ENCODE assay signal across 8 cellular contexts in the genomic region with DNA sequence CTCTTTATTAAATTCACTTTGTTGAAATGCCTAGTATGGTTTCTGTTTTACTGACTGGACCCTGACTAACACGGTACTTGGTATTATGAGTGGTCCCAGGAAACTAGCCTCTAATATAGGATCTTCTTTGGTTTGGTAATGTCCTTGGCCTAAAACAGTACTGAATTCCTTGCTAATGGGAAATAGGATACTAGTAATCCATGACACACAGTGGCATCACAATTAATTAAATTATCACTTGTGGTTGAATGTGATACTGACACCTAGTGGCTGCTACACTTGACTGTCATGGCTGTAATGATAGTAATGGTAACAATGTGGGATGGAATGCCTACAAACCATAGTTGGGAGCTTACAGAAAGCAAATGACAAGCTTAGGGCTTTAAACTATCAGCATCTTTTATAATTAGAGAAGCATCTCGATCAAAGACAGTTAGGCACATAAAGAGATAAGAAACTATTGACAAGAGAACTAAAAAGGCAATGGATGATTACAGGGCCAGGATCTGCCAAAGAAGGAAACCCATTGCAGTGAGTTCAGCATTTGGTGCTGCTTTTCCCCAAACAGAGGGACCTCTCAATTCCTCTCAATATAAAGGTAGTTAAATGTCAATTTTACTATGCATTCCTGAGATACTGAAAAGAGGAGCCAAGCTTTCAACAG. TPM values are rescaled to one million over a fixed set of nuclear protein-coding genes. Genes with fewer than 3 reads are reported as not detected.
DNase-seq lines count a peak whose midpoint lies in the region; ATAC-seq, FAIRE-seq and TF ChIP-seq lines count a peak whose summit lies in the region.

No MANE protein-coding gene starts in this region.

- no peaks in the 10 kb centered on the region for H3K27me3 ChIP-seq in body of pancreas
- no peaks in the 10 kb centered on the region for H3K27me3 ChIP-seq in thoracic aorta (replicated peaks; ENCODE audit: insufficient read depth)

- FAIRE-seq in D721Med (lab: Jason Lieb, UNC) (no peak), islet of Langerhans (lab: Jason Lieb, UNC) (peak; percentile 95)

- intact Hi-C loops in body of pancreas (cut with DNase I) = no loop called here
- intact Hi-C loops in lower leg skin (cut with DNase I; ENCODE audit: low total_unique reads) = loop anchor here (10.0 kb wide), 1 partner anchor 121 kb away; no protein-coding TSS in a partner anchor

- TF ChIP-seq POLR2A in body of pancreas (IDR thresholded peaks at IDR 0.05) (no peak), lower leg skin (IDR thresholded peaks at IDR 0.05) (no peak)

- ATAC-seq in GM21529 (IDR thresholded peaks at IDR 0.05; ENCODE audit: unreplicated experiment) (peak; percentile 52), body of pancreas (no peak), thoracic aorta (ENCODE audit: insufficient number of reproducible peaks, low FRiP score, low read depth) (no peak), GM18517 (IDR thresholded peaks at IDR 0.05; ENCODE audit: unreplicated experiment) (no peak)

- H3K9me3 ChIP-seq in body of pancreas (no peaks in the 10 kb centered on the region), thoracic aorta (no peaks in the 10 kb centered on the region)

- no peaks in the 10 kb centered on the region for H3K36me3 ChIP-seq in body of pancreas (replicated peaks in 1 of 2; ENCODE audit: insufficient read depth in 1 of 2, low read depth in 2 of 2)
- peaks cover 10% of the 10 kb centered on the region for H3K36me3 ChIP-seq in thoracic aorta

- H3K27ac ChIP-seq in body of pancreas (no peak overlapping the region), thoracic aorta (no peak overlapping the region)

- no peak overlapping the region for H3K4me3 ChIP-seq in body of pancreas
- H3K4me3 ChIP-seq in thoracic aorta = no peak overlapping the region
- no peak overlapping the region for H3K4me3 ChIP-seq in lower leg skin (ENCODE audit: low read depth, poor library complexity, severe bottlenecking)

- TF ChIP-seq CTCF in D721Med (IDR thresholded peaks at IDR 0.05; ENCODE audit: insufficient read depth, missing control alignments) (peak; percentile 76), body of pancreas (IDR thresholded peaks at IDR 0.05) (peak; percentile 55 to 80 (median 73)), thoracic aorta (IDR thresholded peaks at IDR 0.05) (peak; percentile 64), lower leg skin (IDR thresholded peaks at IDR 0.05) (no peak)

- DNase-seq in D721Med (ENCODE audit: insufficient read length, low spot score) (no peak), NCI-H2227 treated with DMSO at 0.1 percent for 48 hours (lab: John Stamatoyannopoulos, UW) (peak; percentile 27), body of pancreas (peak in 3 of 4 donors; percentile 15 to 38 (median 26)), thoracic aorta (ENCODE audit: low spot score) (no peak), lower leg skin (ENCODE audit: low spot score in 2 of 2) (no peak)

- no peaks in the 10 kb centered on the region for H3K4me1 ChIP-seq in body of pancreas
- H3K4me1 ChIP-seq in thoracic aorta (ENCODE audit: control insufficient read depth in 1 of 2, low read depth in 2 of 2) = no peaks in the 10 kb centered on the region

- 47 to 57% methylated on average over 2 of the region's 2 CpGs for WGBS in body of pancreas, 2 donors
- 57 to 64% methylated on average over 2 of the region's 2 CpGs for WGBS in lower leg skin, 2 donors

RNA-seq across cellular contexts. Expression of a gene that starts 8.6 kb away (rescaled TPM):
- total RNA-seq in body of pancreas = 10 to 100 TPM; 14.5 to 19.1 TPM
- 10 to 100 TPM; 23.9 to 26.5 TPM for total RNA-seq in thoracic aorta
- 10 to 100 TPM in 2 of 4 donors, 1 to 10 TPM in 2; 5.9 to 13.6 (median 8.4) TPM for total RNA-seq in lower leg skin

RNA-seq across cellular contexts. Expression of a gene that starts 24.4 kb away (rescaled TPM):
- total RNA-seq in body of pancreas (10 to 100 TPM; 17.1 to 22.3 TPM), thoracic aorta (10 to 100 TPM; 47.7 to 49.9 TPM), lower leg skin (10 to 100 TPM; 20.1 to 28.0 (median 21.9) TPM)

RNA-seq across cellular contexts. Expression of a gene that starts 24.6 kb away (rescaled TPM):
- total RNA-seq in body of pancreas = 10 to 100 TPM; 47.2 to 82.7 TPM
- 10 to 100 TPM; 52.1 to 62.8 TPM for total RNA-seq in thoracic aorta
- total RNA-seq in lower leg skin = 10 to 100 TPM; 56.6 to 77.5 (median 63.9) TPM

RNA-seq across cellular contexts. Expression of a gene that starts 32.0 kb away (rescaled TPM):
- total RNA-seq in body of pancreas (10 to 100 TPM; 22.1 to 24.9 TPM), thoracic aorta (10 to 100 TPM; 40.3 to 40.4 TPM), lower leg skin (10 to 100 TPM; 19.2 to 24.1 (median 22.4) TPM)

Comparison
In these comparisons a context has a peak if more than half of its experiments do, and no peak if none do; other contexts are left out.
1. DNase-seq: peak in NCI-H2227 treated with DMSO at 0.1 percent for 48 hours (single experiment) and body of pancreas (3 of 4); none in D721Med (single experiment), thoracic aorta (single experiment) and lower leg skin (0 of 2).
2. CTCF ChIP-seq: peak in D721Med (single experiment), body of pancreas (7 of 7) and thoracic aorta (single experiment); none in lower leg skin (0 of 3).